12 cellular contexts compared by ENCODE assay signal in the genomic region with DNA sequence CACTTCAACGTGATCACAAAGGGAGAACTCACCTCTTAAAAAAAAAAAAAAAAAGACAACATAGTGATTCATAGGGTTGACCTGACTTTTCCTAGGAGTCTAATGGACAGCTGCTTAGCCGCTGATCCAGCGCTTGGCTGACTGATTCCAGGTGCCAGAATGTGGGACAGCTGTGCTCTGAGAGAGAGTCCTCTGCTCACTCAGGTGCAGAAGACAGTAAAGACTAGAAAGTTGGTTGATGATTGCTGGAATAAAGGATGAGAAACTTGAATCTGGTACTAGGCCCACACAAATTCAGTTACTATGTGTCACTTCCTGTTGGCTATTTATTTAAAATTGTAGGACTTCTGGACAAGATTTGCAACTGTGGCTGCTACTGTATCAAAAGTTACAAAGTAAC.
DNase-seq lines count a peak whose midpoint lies in the region; ATAC-seq and TF ChIP-seq lines count a peak whose summit lies in the region.
"Had no signal": no experiment of that assay in that cellular context is flagged by ENCODE, and none has a peak within 500 bp of the region (broad histone marks: within the 10 kb centered on the region; RNA-seq: fewer than 3 reads in every experiment).

No MANE protein-coding gene starts in this region.

- H3K27me3 ChIP-seq in thoracic aorta (replicated peaks; ENCODE audit: insufficient read depth) (no peaks in the 10 kb centered on the region), upper lobe of right lung (no peaks in the 10 kb centered on the region)

- intact Hi-C loops in upper lobe of right lung (cut with DNase I), result no loop called here

- peak in 1 of 2 donors; percentile 27 for ATAC-seq in activated naive CD4-positive, alpha-beta T cell treated with anti-CD3 and anti-CD28 coated beads, Interleukin-2, amount 50 U/mL, for 72 hours
- ATAC-seq in thoracic aorta (ENCODE audit: insufficient number of reproducible peaks, low FRiP score, low read depth), result no peak
- ATAC-seq in GM21381 (IDR thresholded peaks at IDR 0.05; ENCODE audit: unreplicated experiment), result no peak
- ATAC-seq in upper lobe of right lung, result no peak

- peaks cover 9% of the 10 kb centered on the region for H3K4me1 Mint-ChIP-seq in chondrocyte (ENCODE audit: low read depth)

- TF ChIP-seq CTCF in chondrocyte (IDR thresholded peaks at IDR 0.05) (no peak), thoracic aorta (IDR thresholded peaks at IDR 0.05) (no peak), upper lobe of right lung (IDR thresholded peaks at IDR 0.05) (no peak)

- no peak overlapping the region for H3K4me3 Mint-ChIP-seq in chondrocyte (ENCODE audit: unreplicated experiment)

- H3K36me3 ChIP-seq in thoracic aorta (no peaks in the 10 kb centered on the region), upper lobe of right lung (no peaks in the 10 kb centered on the region)

- peak overlapping the region; percentile 57 to 79 for H3K27ac Mint-ChIP-seq in activated naive CD4-positive, alpha-beta T cell treated with anti-CD3 and anti-CD28 coated beads, Interleukin-2, amount 50 U/mL, for 72 hours
- H3K27ac Mint-ChIP-seq in chondrocyte (ENCODE audit: unreplicated experiment), result peak overlapping the region; percentile 84

- no peak for DNase-seq in activated naive CD4-positive, alpha-beta T cell treated with anti-CD3 and anti-CD28 coated beads, Interleukin-2, amount 50 U/mL, for 72 hours (ENCODE audit: low spot score in 2 of 2)
- no peak for DNase-seq in activated naive CD4-positive, alpha-beta T cell (lab: John Stamatoyannopoulos, UW)
- DNase-seq in NCI-H2171 treated with DMSO at 0.1 percent for 48 hours (lab: John Stamatoyannopoulos, UW) (peak; percentile 84), chondrocyte (ENCODE audit: low spot score) (no peak), thoracic aorta (ENCODE audit: low spot score) (no peak), upper lobe of right lung (no peak), NCI-H69 (lab: John Stamatoyannopoulos, UW) (no peak)
- DNase-seq: activated CD4-positive, alpha-beta T cell treated with anti-CD3 and anti-CD28 coated beads for 1 hour; caudate nucleus; CD4-positive, CD25-positive, alpha-beta regulatory T cell; NCI-H187 treated with DMSO at 0.1 percent for 48 hours had no signal

- H3K4me1 ChIP-seq in thoracic aorta (ENCODE audit: control insufficient read depth in 1 of 2, low read depth in 2 of 2) (peaks cover 28 to 63% of the 10 kb centered on the region in 2 donors), upper lobe of right lung (peaks cover 35% of the 10 kb centered on the region)

- H3K9me3 ChIP-seq in thoracic aorta, result no peaks in the 10 kb centered on the region
- no peaks in the 10 kb centered on the region for H3K9me3 ChIP-seq in upper lobe of right lung

- peaks cover 4 to 6% of the 10 kb centered on the region in 2 donors for H3K9me3 Mint-ChIP-seq in activated naive CD4-positive, alpha-beta T cell treated with anti-CD3 and anti-CD28 coated beads, Interleukin-2, amount 50 U/mL, for 72 hours
- peaks cover 3% of the 10 kb centered on the region for H3K9me3 Mint-ChIP-seq in chondrocyte (ENCODE audit: low read depth)
- H3K9me3 Mint-ChIP-seq: CD4-positive, CD25-positive, alpha-beta regulatory T cell had no signal

- no peaks in the 10 kb centered on the region for H3K27me3 Mint-ChIP-seq in chondrocyte (ENCODE audit: low read depth)
- H3K27me3 Mint-ChIP-seq: CD4-positive, CD25-positive, alpha-beta regulatory T cell had no signal

- peak overlapping the region; percentile 54 to 67 for H3K27ac ChIP-seq in thoracic aorta
- no peak overlapping the region for H3K27ac ChIP-seq in upper lobe of right lung

- H3K36me3 Mint-ChIP-seq in activated naive CD4-positive, alpha-beta T cell treated with anti-CD3 and anti-CD28 coated beads, Interleukin-2, amount 50 U/mL, for 72 hours, result peaks cover 4 to 48% of the 10 kb centered on the region in 2 donors
- H3K36me3 Mint-ChIP-seq in chondrocyte (ENCODE audit: low read depth), result no peaks in the 10 kb centered on the region

- H3K4me3 ChIP-seq in thoracic aorta (no peak overlapping the region), upper lobe of right lung (no peak overlapping the region)
